Comparison of ENCODE assay signal across 1 cellular context in the genomic region with DNA sequence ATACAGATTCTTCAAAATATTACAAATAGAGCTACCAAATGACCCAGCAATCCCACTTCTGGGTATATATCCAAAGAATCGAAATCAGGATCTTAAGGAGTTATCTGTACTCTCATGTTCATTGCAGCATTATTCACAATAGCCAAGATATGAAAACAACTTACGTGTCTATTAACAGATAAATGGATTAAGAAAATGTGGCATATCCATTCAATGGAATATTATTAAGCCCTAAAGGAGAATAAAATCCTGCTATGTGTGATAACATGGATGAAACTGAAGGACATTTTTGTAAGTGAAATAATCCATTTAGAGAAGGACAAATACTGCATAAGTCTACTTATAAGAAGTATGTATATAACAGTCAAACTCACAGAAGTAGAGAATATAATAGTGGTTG.
TF ChIP-seq lines count a peak whose summit lies in the region.

No MANE protein-coding gene starts in this region.

TF ChIP-seq in SK-N-SH, 30 proteins besides CTCF, POLR2A, EP300 and RAD21 (continued from another document):
- TF ChIP-seq, protein P1, sequence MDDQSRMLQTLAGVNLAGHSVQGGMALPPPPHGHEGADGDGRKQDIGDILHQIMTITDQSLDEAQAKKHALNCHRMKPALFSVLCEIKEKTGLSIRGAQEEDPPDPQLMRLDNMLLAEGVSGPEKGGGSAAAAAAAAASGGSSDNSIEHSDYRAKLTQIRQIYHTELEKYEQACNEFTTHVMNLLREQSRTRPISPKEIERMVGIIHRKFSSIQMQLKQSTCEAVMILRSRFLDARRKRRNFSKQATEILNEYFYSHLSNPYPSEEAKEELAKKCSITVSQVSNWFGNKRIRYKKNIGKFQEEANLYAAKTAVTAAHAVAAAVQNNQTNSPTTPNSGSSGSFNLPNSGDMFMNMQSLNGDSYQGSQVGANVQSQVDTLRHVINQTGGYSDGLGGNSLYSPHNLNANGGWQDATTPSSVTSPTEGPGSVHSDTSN (IDR thresholded peaks at IDR 0.05) = no peak
- TF ChIP-seq TEAD4 (IDR thresholded peaks at IDR 0.05; ENCODE audit: borderline replicate concordance, insufficient read depth) (no peak), TCF12 (IDR thresholded peaks at IDR 0.05) (no peak), CHD2 (IDR thresholded peaks at IDR 0.05; ENCODE audit: low read length, partially characterized antibody) (no peak), TAF1 (IDR thresholded peaks at IDR 0.05; ENCODE audit: borderline replicate concordance, low read depth, low read length) (no peak)
- TF ChIP-seq, protein P2, sequence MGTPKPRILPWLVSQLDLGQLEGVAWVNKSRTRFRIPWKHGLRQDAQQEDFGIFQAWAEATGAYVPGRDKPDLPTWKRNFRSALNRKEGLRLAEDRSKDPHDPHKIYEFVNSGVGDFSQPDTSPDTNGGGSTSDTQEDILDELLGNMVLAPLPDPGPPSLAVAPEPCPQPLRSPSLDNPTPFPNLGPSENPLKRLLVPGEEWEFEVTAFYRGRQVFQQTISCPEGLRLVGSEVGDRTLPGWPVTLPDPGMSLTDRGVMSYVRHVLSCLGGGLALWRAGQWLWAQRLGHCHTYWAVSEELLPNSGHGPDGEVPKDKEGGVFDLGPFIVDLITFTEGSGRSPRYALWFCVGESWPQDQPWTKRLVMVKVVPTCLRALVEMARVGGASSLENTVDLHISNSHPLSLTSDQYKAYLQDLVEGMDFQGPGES (IDR thresholded peaks at IDR 0.05; ENCODE audit: low read depth, low read length) = no peak
- TF ChIP-seq, protein P3, sequence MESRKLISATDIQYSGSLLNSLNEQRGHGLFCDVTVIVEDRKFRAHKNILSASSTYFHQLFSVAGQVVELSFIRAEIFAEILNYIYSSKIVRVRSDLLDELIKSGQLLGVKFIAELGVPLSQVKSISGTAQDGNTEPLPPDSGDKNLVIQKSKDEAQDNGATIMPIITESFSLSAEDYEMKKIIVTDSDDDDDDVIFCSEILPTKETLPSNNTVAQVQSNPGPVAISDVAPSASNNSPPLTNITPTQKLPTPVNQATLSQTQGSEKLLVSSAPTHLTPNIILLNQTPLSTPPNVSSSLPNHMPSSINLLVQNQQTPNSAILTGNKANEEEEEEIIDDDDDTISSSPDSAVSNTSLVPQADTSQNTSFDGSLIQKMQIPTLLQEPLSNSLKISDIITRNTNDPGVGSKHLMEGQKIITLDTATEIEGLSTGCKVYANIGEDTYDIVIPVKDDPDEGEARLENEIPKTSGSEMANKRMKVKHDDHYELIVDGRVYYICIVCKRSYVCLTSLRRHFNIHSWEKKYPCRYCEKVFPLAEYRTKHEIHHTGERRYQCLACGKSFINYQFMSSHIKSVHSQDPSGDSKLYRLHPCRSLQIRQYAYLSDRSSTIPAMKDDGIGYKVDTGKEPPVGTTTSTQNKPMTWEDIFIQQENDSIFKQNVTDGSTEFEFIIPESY (IDR thresholded peaks at IDR 0.05; ENCODE audit: borderline replicate concordance, low read depth) = no peak
- TF ChIP-seq, protein P4, sequence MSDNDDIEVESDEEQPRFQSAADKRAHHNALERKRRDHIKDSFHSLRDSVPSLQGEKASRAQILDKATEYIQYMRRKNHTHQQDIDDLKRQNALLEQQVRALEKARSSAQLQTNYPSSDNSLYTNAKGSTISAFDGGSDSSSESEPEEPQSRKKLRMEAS (IDR thresholded peaks at IDR 0.05; ENCODE audit: low read depth) = no peak
